Comparison of ENCODE assay signal across 17 cellular contexts in genomic region chr2:239648607-239649006, GRCh38.
"Had no signal": no experiment of that assay in that cellular context is flagged by ENCODE, and none has a peak within 500 bp of the region (broad histone marks: within the 10 kb centered on the region; RNA-seq: fewer than 3 reads in every experiment).

No MANE protein-coding gene starts in this region.

- H3K36me3 ChIP-seq: cardiac muscle cell, esophagus muscularis mucosa, left lung, uterus had no signal

- H3K27ac ChIP-seq: cardiac muscle cell, esophagus muscularis mucosa, left lung, uterus had no signal

- H3K4me1 Mint-ChIP-seq: activated CD4-positive, alpha-beta T cell treated with anti-CD3 and anti-CD28 coated beads, Interleukin-2, amount 10 ng/mL, durations not matched to agents 24 days and 14 days; stimulated activated memory B cell treated with anti-CD40 and anti-IgM and Interleukin-4, amounts not matched to agents 10 μg/mL and 1 μg/mL and 100 μg/mL, for 72 hours had no signal

- H3K36me3 Mint-ChIP-seq: stimulated activated memory B cell treated with anti-CD40 and anti-IgM and Interleukin-4, amounts not matched to agents 10 μg/mL and 1 μg/mL and 100 μg/mL, for 72 hours had no signal

- H3K4me3 Mint-ChIP-seq: activated CD4-positive, alpha-beta T cell treated with anti-CD3 and anti-CD28 coated beads, Interleukin-2, amount 10 ng/mL, durations not matched to agents 24 days and 14 days; naive thymus-derived CD4-positive, alpha-beta T cell; stimulated activated memory B cell treated with anti-CD40 and anti-IgM and Interleukin-4, amounts not matched to agents 10 μg/mL and 1 μg/mL and 100 μg/mL, for 72 hours; T-helper 2 cell treated with Interferon-gamma antibody and Interleukin-4, amounts not matched to agents 5 μg/mL and 100 μg/mL, for 36 hours had no signal

- H3K27me3 ChIP-seq: cardiac muscle cell, uterus had no signal

- H3K9me3 Mint-ChIP-seq: activated CD4-positive, alpha-beta T cell treated with anti-CD3 and anti-CD28 coated beads, Interleukin-2, amount 10 ng/mL, durations not matched to agents 24 days and 14 days had no signal

- H3K27ac Mint-ChIP-seq: activated CD4-positive, alpha-beta T cell treated with anti-CD3 and anti-CD28 coated beads, Interleukin-2, amount 10 ng/mL, durations not matched to agents 24 days and 14 days; naive thymus-derived CD4-positive, alpha-beta T cell; stimulated activated memory B cell treated with anti-CD40 and anti-IgM and Interleukin-4, amounts not matched to agents 10 μg/mL and 1 μg/mL and 100 μg/mL, for 72 hours; T-helper 2 cell treated with Interferon-gamma antibody and Interleukin-4, amounts not matched to agents 5 μg/mL and 100 μg/mL, for 36 hours had no signal

- H3K4me3 ChIP-seq: cardiac muscle cell, esophagus muscularis mucosa, left lung, mucosa of descending colon, uterus had no signal

- ATAC-seq: left lung; mucosa of descending colon; naive thymus-derived CD4-positive, alpha-beta T cell; stimulated activated memory B cell treated with anti-CD40 and anti-IgM and Interleukin-4, amounts not matched to agents 10 μg/mL and 1 μg/mL and 100 μg/mL, for 72 hours had no signal

- DNase-seq: activated CD4-positive, alpha-beta T cell treated with anti-CD3 and anti-CD28 coated beads, Interleukin-2, amount 10 ng/mL, durations not matched to agents 24 days and 14 days; activated CD4-positive, CD25-positive, alpha-beta regulatory T cell; activated naive CD4-positive, alpha-beta T cell treated with anti-CD3 and anti-CD28 coated beads, Interleukin-2, amount 50 U/mL, for 16 hours; activated T-cell treated with anti-CD3 and anti-CD28 coated beads, Interleukin-2, amount 50 U/mL, for 1 hour; hippocampal formation; left lung; mammary epithelial cell; mucosa of descending colon; naive thymus-derived CD4-positive, alpha-beta T cell; retina; stimulated activated CD4-positive, alpha-beta T cell treated with anti-CD3 and anti-CD28 coated beads, Interleukin-12 subunit alpha, Interleukin-12 subunit beta, amount 100 ng/mL, for 4 hours; stimulated activated CD4-positive, alpha-beta T cell treated with anti-CD3 and anti-CD28 coated beads, Interleukin-2, amount 100 ng/mL, for 24 hours; uterus had no signal

- H3K9me3 ChIP-seq: esophagus muscularis mucosa, left lung, mucosa of descending colon had no signal

- H3K4me1 ChIP-seq: left lung, uterus had no signal
